ENCODE assay signal across 18 cellular contexts in genomic region chr21:46633561-46633960, GRCh38. TPM values are rescaled to one million over a fixed set of nuclear protein-coding genes. Genes with fewer than 3 reads are reported as not detected.
DNase-seq lines count a peak whose midpoint lies in the region; ATAC-seq and TF ChIP-seq lines count a peak whose summit lies in the region.
"Had no signal": no experiment of that assay in that cellular context is flagged by ENCODE, and none has a peak within 500 bp of the region (broad histone marks: within the 10 kb centered on the region; RNA-seq: fewer than 3 reads in every experiment).

No MANE protein-coding gene starts in this region.

- H3K4me1 Mint-ChIP-seq in activated T-cell treated with anti-CD3 and anti-CD28 coated beads, Interleukin-2, amount 50 U/mL, for 4 hours (ENCODE audit: low read depth) = peaks cover 52% of the 10 kb centered on the region
- H3K4me1 Mint-ChIP-seq in T-helper 1 cell treated with Interleukin-12 subunit alpha and Interleukin-12 subunit beta and Interleukin-4 antibody, amounts not matched to agents 30 μg/mL and 1 μg/mL, for 36 hours (ENCODE audit: low read depth) = peaks cover 42% of the 10 kb centered on the region

- H2AFZ ChIP-seq in OCI-LY7 (ENCODE audit: low read length) = no peak overlapping the region; the same call in 1 of the 2 replicates

- H3K79me2 ChIP-seq in OCI-LY7 (ENCODE audit: insufficient read depth, low read depth, low read length) = no peaks in the 10 kb centered on the region

- no peaks in the 10 kb centered on the region for H3K36me3 ChIP-seq in effector memory CD4-positive, alpha-beta T cell (ENCODE audit: control insufficient read depth, insufficient read depth, low read length)
- H3K36me3 ChIP-seq in spleen = peaks cover 0 to 16% (median 0%) of the 10 kb centered on the region in 6 donors
- H3K36me3 ChIP-seq in OCI-LY7 (ENCODE audit: insufficient read depth, low read length) = no peaks in the 10 kb centered on the region
- H3K36me3 ChIP-seq: transverse colon had no signal

- no peaks in the 10 kb centered on the region for H3K9me3 ChIP-seq in effector memory CD4-positive, alpha-beta T cell (ENCODE audit: control insufficient read depth, low read length)
- H3K9me3 ChIP-seq in spleen = no peaks in the 10 kb centered on the region
- H3K9me3 ChIP-seq in OCI-LY7 (ENCODE audit: low read length) = no peaks in the 10 kb centered on the region
- H3K9me3 ChIP-seq: transverse colon had no signal

- no peaks in the 10 kb centered on the region for H3K9me3 Mint-ChIP-seq in activated T-cell treated with anti-CD3 and anti-CD28 coated beads, Interleukin-2, amount 50 U/mL, for 4 hours
- no peaks in the 10 kb centered on the region for H3K9me3 Mint-ChIP-seq in T-helper 1 cell treated with Interleukin-12 subunit alpha and Interleukin-12 subunit beta and Interleukin-4 antibody, amounts not matched to agents 30 μg/mL and 1 μg/mL, for 36 hours

- BruUV-seq in OCI-LY7 (replicated peaks; lab: Mats Ljungman, UMichigan) = no TSS peak

- no peaks in the 10 kb centered on the region for H3K27me3 ChIP-seq in effector memory CD4-positive, alpha-beta T cell (replicated peaks; ENCODE audit: control insufficient read depth, insufficient read depth, low read length, poor library complexity, severe bottlenecking)
- peaks cover 0 to 4% (median 0%) of the 10 kb centered on the region in 7 donors for H3K27me3 ChIP-seq in spleen (replicated peaks in 1 of 7)

- TF ChIP-seq CTCF in spleen (IDR thresholded peaks at IDR 0.05 in 8 of 11, conservative IDR thresholded peaks at IDR 0.05 in 3 of 11) (no peak), OCI-LY7 (conservative IDR thresholded peaks at IDR 0.05; ENCODE audit: low read length) (no peak)

- H3K4me2 ChIP-seq in OCI-LY7 (ENCODE audit: low read length) = no peak overlapping the region

- no peaks in the 10 kb centered on the region for H3K27me3 Mint-ChIP-seq in activated T-cell treated with anti-CD3 and anti-CD28 coated beads, Interleukin-2, amount 50 U/mL, for 4 hours (ENCODE audit: low read depth)
- H3K27me3 Mint-ChIP-seq in T-helper 1 cell treated with Interleukin-12 subunit alpha and Interleukin-12 subunit beta and Interleukin-4 antibody, amounts not matched to agents 30 μg/mL and 1 μg/mL, for 36 hours (ENCODE audit: low read depth) = peaks cover 10% of the 10 kb centered on the region

- no peaks in the 10 kb centered on the region for H4K20me1 ChIP-seq in OCI-LY7 (ENCODE audit: insufficient read depth, low read length)

- no peaks in the 10 kb centered on the region for H3K9me2 ChIP-seq in OCI-LY7 (ENCODE audit: insufficient read depth, low read length)

- no peak overlapping the region for H3K4me3 ChIP-seq in effector memory CD4-positive, alpha-beta T cell (ENCODE audit: insufficient read depth, low read depth, low read length, poor library complexity, severe bottlenecking)
- H3K4me3 ChIP-seq in spleen (no peak overlapping the region), OCI-LY7 (ENCODE audit: low read depth, low read length, poor library complexity, severe bottlenecking) (no peak overlapping the region)
- H3K4me3 ChIP-seq: transverse colon had no signal

- CTCF ChIA-PET in OCI-LY7 (lab: Charles Lee; ENCODE audit: unreplicated experiment) = no interaction called here

- POLR2A ChIA-PET in OCI-LY7 (lab: Charles Lee) = interaction anchor here (2.1 kb wide), 1 partner anchor 10 kb away, joined by 7 read pairs; no protein-coding TSS in a partner anchor

- intact Hi-C loops in spleen (cut with DNase I; ENCODE audit: low total_unique reads) = no loop called here
- intact Hi-C loops in OCI-LY7 (cut with micrococcal nuclease; ENCODE audit: unreplicated experiment) = no loop called here

- H3K27ac Mint-ChIP-seq in T-helper 1 cell treated with Interleukin-12 subunit alpha and Interleukin-12 subunit beta and Interleukin-4 antibody, amounts not matched to agents 30 μg/mL and 1 μg/mL, for 36 hours = peak overlapping the region; percentile 86

- WGBS in spleen, 5 donors = 71 to 94% (median 86%) methylated on average over 5 of the region's 5 CpGs

- DNase-seq in activated T-cell treated with anti-CD3 and anti-CD28 coated beads, Interleukin-2, amount 50 U/mL, for 4 hours = no peak
- DNase-seq in activated T-cell treated with anti-CD3 and anti-CD28 coated beads for 4 hours (no peak), spleen (no peak), OCI-LY7 (ENCODE audit: low spot score) (no peak), SKM-1 (lab: John Stamatoyannopoulos, UW; ENCODE audit: unreplicated experiment) (no peak)
- no peak for DNase-seq in effector memory CD4-positive, alpha-beta T cell
- DNase-seq: ACHN, Calu3, caudate nucleus, foreskin melanocyte, NCI-H187 treated with DMSO at 0.1 percent for 48 hours, NCI-H524 treated with DMSO at 0.1 percent for 48 hours, right cardiac atrium, transverse colon had no signal

- peak overlapping the region; percentile 37 for H3K4me3 Mint-ChIP-seq in activated T-cell treated with anti-CD3 and anti-CD28 coated beads, Interleukin-2, amount 50 U/mL, for 4 hours
- H3K4me3 Mint-ChIP-seq in T-helper 1 cell treated with Interleukin-12 subunit alpha and Interleukin-12 subunit beta and Interleukin-4 antibody, amounts not matched to agents 30 μg/mL and 1 μg/mL, for 36 hours = peak overlapping the region; percentile 72

- H3K36me3 Mint-ChIP-seq in activated T-cell treated with anti-CD3 and anti-CD28 coated beads, Interleukin-2, amount 50 U/mL, for 4 hours (ENCODE audit: insufficient read depth) = no peaks in the 10 kb centered on the region
- H3K36me3 Mint-ChIP-seq in T-helper 1 cell treated with Interleukin-12 subunit alpha and Interleukin-12 subunit beta and Interleukin-4 antibody, amounts not matched to agents 30 μg/mL and 1 μg/mL, for 36 hours (ENCODE audit: low read depth) = peaks cover 15% of the 10 kb centered on the region

- ATAC-seq in activated T-cell treated with anti-CD3 and anti-CD28 coated beads, Interleukin-2, amount 50 U/mL, for 4 hours = no peak
- no peak for ATAC-seq in GM21528 (IDR thresholded peaks at IDR 0.05; ENCODE audit: low FRiP score, unreplicated experiment)
- ATAC-seq: activated CD4-positive, CD25-positive, alpha-beta regulatory T cell treated with anti-CD3 and anti-CD28 coated beads, Interleukin-2, amount 50 U/mL, for 24 hours; right cardiac atrium had no signal

- peak overlapping the region; percentile 35 for H3K27ac ChIP-seq in effector memory CD4-positive, alpha-beta T cell (ENCODE audit: insufficient read depth, low read length, poor library complexity, severe bottlenecking)
- H3K27ac ChIP-seq in spleen (peak overlapping the region in 6 of 8 donors; percentile 5 to 100 (median 100)), OCI-LY7 (ENCODE audit: low read depth, low read length, poor library complexity, severe bottlenecking) (no peak overlapping the region)

- peaks cover 27% of the 10 kb centered on the region for H3K4me1 ChIP-seq in effector memory CD4-positive, alpha-beta T cell (ENCODE audit: control insufficient read depth, insufficient read depth, low read length, poor library complexity, severe bottlenecking)
- H3K4me1 ChIP-seq in spleen (peaks cover 22 to 38% (median 35%) of the 10 kb centered on the region in 6 donors), OCI-LY7 (ENCODE audit: insufficient read depth, low read length, poor library complexity, severe bottlenecking) (peaks cover 20% of the 10 kb centered on the region)

- TF ChIP-seq POLR2A in spleen (IDR thresholded peaks at IDR 0.05) = no peak

RNA-seq across cellular contexts. Expression of gene PRMT2, which starts 1.9 kb away (rescaled TPM):
- total RNA-seq in activated T-cell treated with anti-CD3 and anti-CD28 coated beads, Interleukin-2, amount 50 U/mL, for 4 hours = 10 to 100 TPM; 24.4 to 25.3 (median 24.7) TPM
- 100 to 1,000 TPM in 6 of 7 donors, 10 to 100 TPM in 1; 92.4 to 129 (median 115) TPM for total RNA-seq in spleen
- polyA plus RNA-seq in spleen = 10 to 100 TPM; 57.8 to 75.5 (median 58.1) TPM
- total RNA-seq in OCI-LY7 (2014; rRNA removed; shearing (Covaris generic)) = 30.5 and 46.4 TPM in 2 replicates
- 32.8 and 34.3 TPM in 2 replicates for total RNA-seq in OCI-LY7 (2022)

RNA-seq across cellular contexts. Expression of gene S100B, which starts 28.7 kb away (rescaled TPM):
- under 1 TPM in 2 of 3 donors, not detected in 1; 0.53 to 0.55 TPM for total RNA-seq in activated T-cell treated with anti-CD3 and anti-CD28 coated beads, Interleukin-2, amount 50 U/mL, for 4 hours
- total RNA-seq in spleen = 10 to 100 TPM; 10.9 to 45.7 (median 21.8) TPM
- polyA plus RNA-seq in spleen = 10 to 100 TPM in 2 of 3 donors, 1 to 10 TPM in 1; 9.7 to 46.0 (median 14.2) TPM
- total RNA-seq in OCI-LY7 (2014; rRNA removed; shearing (Covaris generic)) = not detected in 2 replicates
- not detected in 2 replicates for total RNA-seq in OCI-LY7 (2022)
- total RNA-seq: Calu3, M059J had no signal

Comparison
In these comparisons a context has a peak if more than half of its experiments do, and no peak if none do; other contexts are left out.
1. RNA of gene S100B, which starts 28.7 kb away (total RNA-seq): 10.9 to 45.7 TPM in spleen; 0.53 to 0.55 TPM in activated T-cell treated with anti-CD3 and anti-CD28 coated beads, Interleukin-2, amount 50 U/mL, for 4 hours and not detected in OCI-LY7; every median in the first group is over 4 times any median in the second.